In genomic region chr14:104551851-104552737, GRCh38 we compare ENCODE assay signal across 1 cellular context.
TF ChIP-seq lines count a peak whose summit lies in the region.

No MANE protein-coding gene starts in this region.

TF ChIP-seq in H1, 55 proteins besides CTCF, POLR2A, EP300 and RAD21 (continued from another document):
- no peak for TF ChIP-seq USF2 (IDR thresholded peaks at IDR 0.05; ENCODE audit: low read length)
